In genomic region chr17:81399481-81400153, GRCh38 we compare ENCODE assay signal across 1 cellular context.
TF ChIP-seq lines count a peak whose summit lies in the region.

No MANE protein-coding gene starts in this region.

TF ChIP-seq in HEK293, 187 proteins besides CTCF, POLR2A, EP300 and RAD21 (continued from another document):
- TF ChIP-seq, protein P1, sequence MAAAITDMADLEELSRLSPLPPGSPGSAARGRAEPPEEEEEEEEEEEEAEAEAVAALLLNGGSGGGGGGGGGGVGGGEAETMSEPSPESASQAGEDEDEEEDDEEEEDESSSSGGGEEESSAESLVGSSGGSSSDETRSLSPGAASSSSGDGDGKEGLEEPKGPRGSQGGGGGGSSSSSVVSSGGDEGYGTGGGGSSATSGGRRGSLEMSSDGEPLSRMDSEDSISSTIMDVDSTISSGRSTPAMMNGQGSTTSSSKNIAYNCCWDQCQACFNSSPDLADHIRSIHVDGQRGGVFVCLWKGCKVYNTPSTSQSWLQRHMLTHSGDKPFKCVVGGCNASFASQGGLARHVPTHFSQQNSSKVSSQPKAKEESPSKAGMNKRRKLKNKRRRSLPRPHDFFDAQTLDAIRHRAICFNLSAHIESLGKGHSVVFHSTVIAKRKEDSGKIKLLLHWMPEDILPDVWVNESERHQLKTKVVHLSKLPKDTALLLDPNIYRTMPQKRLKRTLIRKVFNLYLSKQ (tag by site-specific recombination; IDR thresholded peaks at IDR 0.05; ENCODE audit: borderline replicate concordance), result no peak
- TF ChIP-seq ATF2 (tag by site-specific recombination; IDR thresholded peaks at IDR 0.05; ENCODE audit: low read depth) (no peak), ZNF837 (tag by site-specific recombination; IDR thresholded peaks at IDR 0.05) (no peak), PATZ1 (tag by site-specific recombination; IDR thresholded peaks at IDR 0.05) (no peak), KLF17 (tag by site-specific recombination; IDR thresholded peaks at IDR 0.05) (no peak), ZNF19 (tag by site-specific recombination; IDR thresholded peaks at IDR 0.05; ENCODE audit: low read depth) (no peak), ZFP37 (tag by site-specific recombination; IDR thresholded peaks at IDR 0.05) (no peak), ZNF529 (tag by site-specific recombination; IDR thresholded peaks at IDR 0.05; ENCODE audit: insufficient replicate concordance) (no peak), ZNF248 (tag by site-specific recombination; IDR thresholded peaks at IDR 0.05) (no peak), ZNF112 (tag by site-specific recombination; IDR thresholded peaks at IDR 0.05) (no peak), ZSCAN5A (tag by site-specific recombination; IDR thresholded peaks at IDR 0.05) (no peak), ZBTB8A (tag by site-specific recombination; IDR thresholded peaks at IDR 0.05) (peak; percentile 41; the same call in 1 of the 2 replicates), ZNF624 (tag by site-specific recombination; IDR thresholded peaks at IDR 0.05) (no peak), ZNF266 (tag by site-specific recombination; IDR thresholded peaks at IDR 0.05; ENCODE audit: low read depth) (no peak), ZNF561 (tag by site-specific recombination; IDR thresholded peaks at IDR 0.05; ENCODE audit: borderline replicate concordance) (peak; percentile 39; the same call in 1 of the 2 replicates), ZNF843 (tag by site-specific recombination; IDR thresholded peaks at IDR 0.05) (no peak), ZNF658 (tag by site-specific recombination; IDR thresholded peaks at IDR 0.05) (no peak), ZNF530 (tag by site-specific recombination; IDR thresholded peaks at IDR 0.05; ENCODE audit: low read depth) (no peak), ZXDB (tag by site-specific recombination; IDR thresholded peaks at IDR 0.05) (no peak), ZNF629 (tag by site-specific recombination; IDR thresholded peaks at IDR 0.05) (no peak), ZNF132 (tag by site-specific recombination; IDR thresholded peaks at IDR 0.05; ENCODE audit: borderline replicate concordance) (no peak), ZFP3 (tag by site-specific recombination; IDR thresholded peaks at IDR 0.05; ENCODE audit: low read depth) (no peak), ZNF175 (tag by site-specific recombination; IDR thresholded peaks at IDR 0.05) (no peak), ZIC2 (tag by site-specific recombination; IDR thresholded peaks at IDR 0.05) (no peak), ZNF10 (tag by site-specific recombination; IDR thresholded peaks at IDR 0.05) (no peak), KLF7 (tag by site-specific recombination; IDR thresholded peaks at IDR 0.05; ENCODE audit: borderline replicate concordance) (no peak), ZNF555 (tag by site-specific recombination; conservative IDR thresholded peaks at IDR 0.05) (no peak), ZBTB10 (tag by site-specific recombination; IDR thresholded peaks at IDR 0.05) (no peak), ZNF596 (tag by site-specific recombination; IDR thresholded peaks at IDR 0.05) (0 out of 2 replicates have a peak, but pooled peaks have one; percentile 5), TRIM28 (IDR thresholded peaks at IDR 0.05; ENCODE audit: borderline replicate concordance, low read length) (no peak), HOXA7 (CRISPR knock-in tag; IDR thresholded peaks at IDR 0.05; ENCODE audit: borderline replicate concordance) (no peak), ZNF558 (tag by site-specific recombination; IDR thresholded peaks at IDR 0.05) (no peak), IKZF3 (tag by site-specific recombination; IDR thresholded peaks at IDR 0.05) (0 out of 2 replicates have a peak, but pooled peaks have one; percentile 23), SP7 (tag by site-specific recombination; IDR thresholded peaks at IDR 0.05) (no peak), ZNF501 (tag by site-specific recombination; IDR thresholded peaks at IDR 0.05) (no peak), KLF16 (tag by site-specific recombination; IDR thresholded peaks at IDR 0.05) (no peak), ZNF76 (tag by site-specific recombination; IDR thresholded peaks at IDR 0.05; ENCODE audit: borderline replicate concordance, low read depth) (0 out of 2 replicates have a peak, but pooled peaks have one; percentile 24), SALL2 (tag by site-specific recombination; IDR thresholded peaks at IDR 0.05; ENCODE audit: borderline replicate concordance) (no peak), ZSCAN16 (tag by site-specific recombination; IDR thresholded peaks at IDR 0.05) (no peak), ZNF391 (tag by site-specific recombination; IDR thresholded peaks at IDR 0.05; ENCODE audit: borderline replicate concordance, low read depth) (no peak), ZSCAN18 (tag by site-specific recombination; IDR thresholded peaks at IDR 0.05) (no peak), YY2 (tag by site-specific recombination; IDR thresholded peaks at IDR 0.05) (no peak)
- TF ChIP-seq, protein P2, sequence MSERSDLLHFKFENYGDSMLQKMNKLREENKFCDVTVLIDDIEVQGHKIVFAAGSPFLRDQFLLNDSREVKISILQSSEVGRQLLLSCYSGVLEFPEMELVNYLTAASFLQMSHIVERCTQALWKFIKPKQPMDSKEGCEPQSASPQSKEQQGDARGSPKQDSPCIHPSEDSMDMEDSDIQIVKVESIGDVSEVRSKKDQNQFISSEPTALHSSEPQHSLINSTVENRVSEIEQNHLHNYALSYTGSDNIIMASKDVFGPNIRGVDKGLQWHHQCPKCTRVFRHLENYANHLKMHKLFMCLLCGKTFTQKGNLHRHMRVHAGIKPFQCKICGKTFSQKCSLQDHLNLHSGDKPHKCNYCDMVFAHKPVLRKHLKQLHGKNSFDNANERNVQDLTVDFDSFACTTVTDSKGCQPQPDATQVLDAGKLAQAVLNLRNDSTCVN (tag by site-specific recombination; optimal IDR thresholded peaks at IDR 0.05), result peak; percentile 79
- TF ChIP-seq, protein P3, sequence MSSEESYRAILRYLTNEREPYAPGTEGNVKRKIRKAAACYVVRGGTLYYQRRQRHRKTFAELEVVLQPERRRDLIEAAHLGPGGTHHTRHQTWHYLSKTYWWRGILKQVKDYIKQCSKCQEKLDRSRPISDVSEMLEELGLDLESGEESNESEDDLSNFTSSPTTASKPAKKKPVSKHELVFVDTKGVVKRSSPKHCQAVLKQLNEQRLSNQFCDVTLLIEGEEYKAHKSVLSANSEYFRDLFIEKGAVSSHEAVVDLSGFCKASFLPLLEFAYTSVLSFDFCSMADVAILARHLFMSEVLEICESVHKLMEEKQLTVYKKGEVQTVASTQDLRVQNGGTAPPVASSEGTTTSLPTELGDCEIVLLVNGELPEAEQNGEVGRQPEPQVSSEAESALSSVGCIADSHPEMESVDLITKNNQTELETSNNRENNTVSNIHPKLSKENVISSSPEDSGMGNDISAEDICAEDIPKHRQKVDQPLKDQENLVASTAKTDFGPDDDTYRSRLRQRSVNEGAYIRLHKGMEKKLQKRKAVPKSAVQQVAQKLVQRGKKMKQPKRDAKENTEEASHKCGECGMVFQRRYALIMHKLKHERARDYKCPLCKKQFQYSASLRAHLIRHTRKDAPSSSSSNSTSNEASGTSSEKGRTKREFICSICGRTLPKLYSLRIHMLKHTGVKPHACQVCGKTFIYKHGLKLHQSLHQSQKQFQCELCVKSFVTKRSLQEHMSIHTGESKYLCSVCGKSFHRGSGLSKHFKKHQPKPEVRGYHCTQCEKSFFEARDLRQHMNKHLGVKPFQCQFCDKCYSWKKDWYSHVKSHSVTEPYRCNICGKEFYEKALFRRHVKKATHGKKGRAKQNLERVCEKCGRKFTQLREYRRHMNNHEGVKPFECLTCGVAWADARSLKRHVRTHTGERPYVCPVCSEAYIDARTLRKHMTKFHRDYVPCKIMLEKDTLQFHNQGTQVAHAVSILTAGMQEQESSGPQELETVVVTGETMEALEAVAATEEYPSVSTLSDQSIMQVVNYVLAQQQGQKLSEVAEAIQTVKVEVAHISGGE (tag by site-specific recombination; conservative IDR thresholded peaks at IDR 0.05; ENCODE audit: low read depth), result no peak
